Comparison of ENCODE assay signal across 1 cellular context in the genomic region with DNA sequence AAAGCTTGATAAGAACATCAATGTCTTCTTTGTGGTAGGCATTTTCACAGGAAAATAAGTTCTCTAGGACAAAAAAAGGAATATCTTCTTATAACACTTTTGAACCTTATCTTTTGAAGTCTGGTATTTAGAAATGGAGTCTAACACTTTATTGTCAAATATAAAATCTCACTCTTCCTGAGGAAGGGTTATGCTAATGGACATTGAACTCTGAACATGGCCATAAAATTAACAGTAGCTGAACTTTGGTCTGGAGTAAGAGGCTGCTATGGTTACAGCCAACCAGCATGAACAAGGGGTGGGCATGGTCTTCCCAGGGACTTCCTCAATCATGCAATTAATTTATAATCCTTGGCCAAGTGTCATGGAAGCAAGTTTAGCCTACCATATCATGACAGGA.
TF ChIP-seq lines count a peak whose summit lies in the region.

Gene CLRN3, minus strand, starts transcription at position 199 of the 400 bp plus-strand sequence. Its CDS starts 157 bp downstream, at position 42.

TF ChIP-seq in liver, 16 proteins besides CTCF, POLR2A, EP300 and RAD21 (continued from another document):
- no peak for TF ChIP-seq ATF3 (IDR thresholded peaks at IDR 0.05)
- TF ChIP-seq SP1 (IDR thresholded peaks at IDR 0.05): peak; percentile 93
